Comparison of ENCODE assay signal across 14 cellular contexts in genomic region chr10:36492590-36493510, GRCh38.
A peak's percentile ranks its signal among the peaks of the same experiment; 100 is the strongest.
DNase-seq lines count a peak whose midpoint lies in the region; ATAC-seq lines count a peak whose summit lies in the region.
"Had no signal": no experiment of that assay in that cellular context is flagged by ENCODE, and none has a peak within 500 bp of the region (broad histone marks: within the 10 kb centered on the region; RNA-seq: fewer than 3 reads in every experiment).

No MANE protein-coding gene starts in this region.

- H3K4me3 ChIP-seq in aorta (ENCODE audit: low read length in 2 of 2) (no peak overlapping the region), H7 (ENCODE audit: insufficient read depth, low read depth, low read length) (no peak overlapping the region)
- H3K4me3 ChIP-seq: body of pancreas, heart left ventricle, SJCRH30, thyroid gland had no signal

- H3K36me3 ChIP-seq in aorta (ENCODE audit: control insufficient read depth in 1 of 2, insufficient read depth in 2 of 2, low read length in 1 of 2) (no peaks in the 10 kb centered on the region), H7 (replicated peaks; ENCODE audit: control insufficient read depth, insufficient read depth, low read length) (no peaks in the 10 kb centered on the region)
- H3K36me3 ChIP-seq: heart left ventricle, SJCRH30, thyroid gland had no signal

- 4 to 5% methylated on average over 4 of the region's 4 CpGs for WGBS in aorta, 2 donors

- in situ Hi-C loops in KBM-7 (cut with MboI; ENCODE audit: low pct_unique_long_range_greater_than_20kb, low sequenced_read_pairs): no loop called here

- ATAC-seq in aorta (ENCODE audit: low FRiP score): peak; percentile 37
- ATAC-seq: activated T-helper 17 cell treated with anti-CD3 and anti-CD28 coated beads, Interleukin-2, amount 50 U/mL, for 72 hours; body of pancreas; heart left ventricle had no signal

- peaks cover 2 to 23% of the 10 kb centered on the region in 2 donors for H3K4me1 ChIP-seq in aorta (ENCODE audit: control insufficient read depth in 1 of 2, insufficient read depth in 2 of 2, low read length in 2 of 2)
- H3K4me1 ChIP-seq: body of pancreas had no signal

- H3K27me3 ChIP-seq in aorta (ENCODE audit: control insufficient read depth in 1 of 2, insufficient read depth in 2 of 2, low read length in 1 of 2): no peaks in the 10 kb centered on the region
- no peaks in the 10 kb centered on the region for H3K27me3 ChIP-seq in H7 (ENCODE audit: control insufficient read depth, insufficient read depth, low read length)
- H3K27me3 ChIP-seq: body of pancreas, heart left ventricle, SJCRH30, thyroid gland had no signal

- intact Hi-C loops in aorta (cut with DNase I): loop anchor here (5.0 to 10.0 kb wide), 3 partner anchors 148 to 851 kb away; partner anchors contain the start of gene FZD8 (in 2 of the 2)

- no peaks in the 10 kb centered on the region for H3K9me3 ChIP-seq in aorta (ENCODE audit: control insufficient read depth, low read length)
- H3K9me3 ChIP-seq: body of pancreas, heart left ventricle, SJCRH30, thyroid gland had no signal

- H3K27ac ChIP-seq in aorta (ENCODE audit: low read depth in 1 of 2, low read length in 2 of 2): peak overlapping the region; percentile 86 to 90
- H3K27ac ChIP-seq: body of pancreas, SJCRH30, thyroid gland had no signal

- DNase-seq in HCEC 1CT: peak; percentile 84
- DNase-seq in astrocyte of the hippocampus (ENCODE audit: low read depth, low spot score): peak; percentile 66
- peak; percentile 4 for DNase-seq in globus pallidus (ENCODE audit: low spot score)
- DNase-seq in aorta: no peak
- DNase-seq in KBM-7: no peak
- no peak for DNase-seq in H7
- no peak for DNase-seq in CD1c-positive myeloid dendritic cell (ENCODE audit: extremely low spot score)
- DNase-seq: activated CD4-positive, alpha-beta memory T cell treated with anti-CD3 and anti-CD28 coated beads for 36 hours; body of pancreas; endodermal cell; heart left ventricle; SJCRH30; thyroid gland had no signal

Comparison
In these comparisons a context has a peak if more than half of its experiments do, and no peak if none do; other contexts are left out.
1. DNase-seq: peak in HCEC 1CT (single experiment), astrocyte of the hippocampus (single experiment) and globus pallidus (single experiment); none in aorta (0 of 2), KBM-7 (single experiment), H7 (single experiment) and CD1c-positive myeloid dendritic cell (single experiment).